8 cellular contexts compared by ENCODE assay signal in the genomic region with DNA sequence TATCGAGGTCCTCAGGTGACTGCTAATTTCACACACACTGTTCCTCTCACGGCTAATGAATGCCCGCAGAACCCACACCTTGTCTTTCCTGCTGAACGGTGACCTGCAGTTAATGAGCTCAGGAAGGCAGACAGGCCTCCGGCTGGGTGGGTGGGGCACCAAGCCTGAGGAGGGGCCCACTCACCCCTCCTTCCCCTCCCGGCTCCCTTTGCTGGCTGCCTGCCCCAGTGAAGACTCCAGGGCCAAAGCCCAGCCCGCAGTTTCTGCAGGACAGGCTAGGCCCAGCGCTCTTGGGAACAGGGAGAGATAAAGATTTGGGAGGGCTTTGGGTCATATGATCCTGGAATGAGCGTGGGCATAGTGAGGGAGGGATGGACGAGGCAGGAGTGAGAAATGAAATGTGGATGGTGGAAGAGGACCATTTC. TPM values are rescaled to one million over a fixed set of nuclear protein-coding genes. Genes with fewer than 3 reads are reported as not detected.
A peak's percentile ranks its signal among the peaks of the same experiment; 100 is the strongest.
DNase-seq lines count a peak whose midpoint lies in the region; ATAC-seq and TF ChIP-seq lines count a peak whose summit lies in the region.

No MANE protein-coding gene starts in this region.

- H3K4me1 ChIP-seq in colonic mucosa = no peaks in the 10 kb centered on the region
- H3K4me1 ChIP-seq in foreskin keratinocyte = no peaks in the 10 kb centered on the region

- H3K27me3 ChIP-seq in colonic mucosa (peaks cover 14% of the 10 kb centered on the region), foreskin keratinocyte (peaks cover 90% of the 10 kb centered on the region)

- DNase-seq in NCI-H2107 (lab: John Stamatoyannopoulos, UW) = peak; percentile 90
- peak; percentile 68 for DNase-seq in colonic mucosa
- DNase-seq in mucosa of gallbladder (ENCODE audit: low spot score) = peak; percentile 76
- DNase-seq in activated CD4-positive, CD25-positive, alpha-beta regulatory T cell (lab: John Stamatoyannopoulos, UW) = no peak
- DNase-seq in foreskin keratinocyte = no peak
- no peak for DNase-seq in activated CD4-positive, alpha-beta T cell treated with anti-CD3 and anti-CD28 coated beads for 48 hours

- H3K36me3 ChIP-seq in colonic mucosa = no peaks in the 10 kb centered on the region

- intact Hi-C loops in colonic mucosa (cut with DNase I) = no loop called here

- H3K9me3 ChIP-seq in colonic mucosa = no peaks in the 10 kb centered on the region

- peak overlapping the region; percentile 12 for H3K27ac ChIP-seq in C4-2B
- H3K27ac ChIP-seq in colonic mucosa = no peak overlapping the region
- no peak overlapping the region for H3K27ac ChIP-seq in foreskin keratinocyte

- TF ChIP-seq CTCF in C4-2B (conservative IDR thresholded peaks at IDR 0.05) = no peak
- no peak for TF ChIP-seq CTCF in colonic mucosa (IDR thresholded peaks at IDR 0.05)
- TF ChIP-seq CTCF in foreskin keratinocyte (conservative IDR thresholded peaks at IDR 0.05) = no peak

- no peak for ATAC-seq in GM21786 (IDR thresholded peaks at IDR 0.05; ENCODE audit: unreplicated experiment)
- ATAC-seq in foreskin keratinocyte = no peak

- H3K9ac ChIP-seq in colonic mucosa (ENCODE audit: low read depth in 2 of 2, low read length in 2 of 2) = no peak overlapping the region

- no peak overlapping the region for H3K4me3 ChIP-seq in colonic mucosa

RNA-seq across cellular contexts. Expression of gene FOXO6, which starts 26.4 kb away (rescaled TPM):
- total RNA-seq in colonic mucosa (under 1 TPM; 0.56 to 0.59 TPM), mucosa of gallbladder (10.0 TPM), foreskin keratinocyte (0.07 TPM in 1 of 2 replicates, not detected in the other)
- 0.04 and 0.11 TPM in 2 replicates for polyA plus RNA-seq in foreskin keratinocyte

Comparison
In these comparisons a context has a peak if more than half of its experiments do, and no peak if none do; other contexts are left out.
1. DNase-seq: peak in NCI-H2107 (single experiment), colonic mucosa (single experiment) and mucosa of gallbladder (single experiment); none in activated CD4-positive, CD25-positive, alpha-beta regulatory T cell (0 of 4), foreskin keratinocyte (0 of 2) and activated CD4-positive, alpha-beta T cell treated with anti-CD3 and anti-CD28 coated beads for 48 hours (single experiment).